Comparison of ENCODE assay signal across 1 cellular context in the genomic region with DNA sequence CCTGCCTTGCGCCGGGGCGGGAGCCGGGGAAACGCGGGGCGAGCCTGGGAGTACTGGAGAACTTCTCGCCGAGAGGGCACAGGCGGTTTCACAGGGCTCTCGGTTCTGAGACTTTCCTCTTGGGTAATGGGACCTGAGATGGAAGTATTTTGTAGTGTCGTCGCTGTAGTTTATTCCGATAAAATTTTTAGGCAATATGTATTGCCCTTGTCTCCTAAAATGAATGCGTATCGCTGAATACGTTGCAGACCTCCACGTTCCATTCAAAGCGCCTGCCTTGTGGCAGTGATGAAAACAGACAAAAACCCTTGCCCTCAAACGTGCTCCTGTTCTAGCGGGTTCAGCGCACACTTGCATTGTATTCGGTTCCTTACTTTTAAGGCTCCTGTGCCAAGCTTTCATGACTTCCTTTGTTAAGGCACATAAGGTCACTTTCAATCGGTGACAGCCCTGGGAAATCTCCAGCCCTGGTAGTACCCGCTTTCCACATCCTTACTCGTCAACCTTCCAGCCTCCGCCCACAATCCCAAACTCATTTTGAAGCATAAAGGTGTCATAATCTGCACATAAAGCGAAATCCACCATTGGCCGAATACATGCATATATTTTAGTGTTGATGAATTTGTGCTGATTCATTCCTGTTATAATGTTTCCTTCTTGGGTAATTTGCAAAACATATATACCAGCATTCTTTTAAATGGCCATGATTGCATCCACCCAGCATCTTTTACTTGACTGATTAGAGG.
TF ChIP-seq lines count a peak whose summit lies in the region.

No MANE protein-coding gene starts in this region.

TF ChIP-seq in HepG2, 621 proteins besides CTCF, POLR2A, EP300 and RAD21 (continued from another document and continues in another):
- TF ChIP-seq, protein P1, sequence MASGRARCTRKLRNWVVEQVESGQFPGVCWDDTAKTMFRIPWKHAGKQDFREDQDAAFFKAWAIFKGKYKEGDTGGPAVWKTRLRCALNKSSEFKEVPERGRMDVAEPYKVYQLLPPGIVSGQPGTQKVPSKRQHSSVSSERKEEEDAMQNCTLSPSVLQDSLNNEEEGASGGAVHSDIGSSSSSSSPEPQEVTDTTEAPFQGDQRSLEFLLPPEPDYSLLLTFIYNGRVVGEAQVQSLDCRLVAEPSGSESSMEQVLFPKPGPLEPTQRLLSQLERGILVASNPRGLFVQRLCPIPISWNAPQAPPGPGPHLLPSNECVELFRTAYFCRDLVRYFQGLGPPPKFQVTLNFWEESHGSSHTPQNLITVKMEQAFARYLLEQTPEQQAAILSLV (CRISPR knock-in tag; IDR thresholded peaks at IDR 0.05; ENCODE audit: borderline replicate concordance) = no peak
- TF ChIP-seq LCORL (IDR thresholded peaks at IDR 0.05) = no peak
- no peak for TF ChIP-seq LCORL (CRISPR knock-in tag; IDR thresholded peaks at IDR 0.05)
- no peak for TF ChIP-seq SALL2 (CRISPR knock-in tag; IDR thresholded peaks at IDR 0.05)
- no peak for TF ChIP-seq TCF7 (IDR thresholded peaks at IDR 0.05; ENCODE audit: low read depth)
- no peak for TF ChIP-seq ZNF326 (CRISPR knock-in tag; IDR thresholded peaks at IDR 0.05; ENCODE audit: borderline replicate concordance)
- no peak for TF ChIP-seq SATB2 (CRISPR knock-in tag; IDR thresholded peaks at IDR 0.05)
- TF ChIP-seq DRAP1 (CRISPR knock-in tag; IDR thresholded peaks at IDR 0.05) = no peak
- TF ChIP-seq ZNF749 (CRISPR knock-in tag; IDR thresholded peaks at IDR 0.05; ENCODE audit: borderline replicate concordance) = no peak
- no peak for TF ChIP-seq ZNF589 (CRISPR knock-in tag; conservative IDR thresholded peaks at IDR 0.05)
- TF ChIP-seq ZNF75D (CRISPR knock-in tag; IDR thresholded peaks at IDR 0.05; ENCODE audit: borderline replicate concordance) = no peak
- no peak for TF ChIP-seq AHR (CRISPR knock-in tag; IDR thresholded peaks at IDR 0.05)
- no peak for TF ChIP-seq MLLT10 (CRISPR knock-in tag; IDR thresholded peaks at IDR 0.05)
- no peak for TF ChIP-seq SPEN (CRISPR knock-in tag; IDR thresholded peaks at IDR 0.05; ENCODE audit: low read depth)
- 0 out of 2 replicates have a peak, but pooled peaks have one; percentile 17 for TF ChIP-seq ZNF510 (CRISPR knock-in tag; IDR thresholded peaks at IDR 0.05; ENCODE audit: low read depth)
- TF ChIP-seq, protein P2, sequence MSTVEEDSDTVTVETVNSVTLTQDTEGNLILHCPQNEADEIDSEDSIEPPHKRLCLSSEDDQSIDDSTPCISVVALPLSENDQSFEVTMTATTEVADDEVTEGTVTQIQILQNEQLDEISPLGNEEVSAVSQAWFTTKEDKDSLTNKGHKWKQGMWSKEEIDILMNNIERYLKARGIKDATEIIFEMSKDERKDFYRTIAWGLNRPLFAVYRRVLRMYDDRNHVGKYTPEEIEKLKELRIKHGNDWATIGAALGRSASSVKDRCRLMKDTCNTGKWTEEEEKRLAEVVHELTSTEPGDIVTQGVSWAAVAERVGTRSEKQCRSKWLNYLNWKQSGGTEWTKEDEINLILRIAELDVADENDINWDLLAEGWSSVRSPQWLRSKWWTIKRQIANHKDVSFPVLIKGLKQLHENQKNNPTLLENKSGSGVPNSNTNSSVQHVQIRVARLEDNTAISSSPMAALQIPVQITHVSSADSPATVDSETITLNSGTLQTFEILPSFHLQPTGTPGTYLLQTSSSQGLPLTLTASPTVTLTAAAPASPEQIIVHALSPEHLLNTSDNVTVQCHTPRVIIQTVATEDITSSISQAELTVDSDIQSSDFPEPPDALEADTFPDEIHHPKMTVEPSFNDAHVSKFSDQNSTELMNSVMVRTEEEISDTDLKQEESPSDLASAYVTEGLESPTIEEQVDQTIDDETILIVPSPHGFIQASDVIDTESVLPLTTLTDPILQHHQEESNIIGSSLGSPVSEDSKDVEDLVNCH (CRISPR knock-in tag; IDR thresholded peaks at IDR 0.05) = 0 out of 2 replicates have a peak, but pooled peaks have one; percentile 80
- TF ChIP-seq ZFP41 (CRISPR knock-in tag; IDR thresholded peaks at IDR 0.05; ENCODE audit: borderline replicate concordance) = no peak
- TF ChIP-seq ZNF616 (CRISPR knock-in tag; IDR thresholded peaks at IDR 0.05; ENCODE audit: low read depth) = peak; percentile 5; the same call in 1 of the 2 replicates
- TF ChIP-seq JUN (CRISPR knock-in tag; IDR thresholded peaks at IDR 0.05) = no peak
- no peak for TF ChIP-seq ELF4 (CRISPR knock-in tag; IDR thresholded peaks at IDR 0.05; ENCODE audit: borderline replicate concordance)
- TF ChIP-seq FOXA3 (CRISPR knock-in tag; IDR thresholded peaks at IDR 0.05) = no peak
- TF ChIP-seq, protein P3, sequence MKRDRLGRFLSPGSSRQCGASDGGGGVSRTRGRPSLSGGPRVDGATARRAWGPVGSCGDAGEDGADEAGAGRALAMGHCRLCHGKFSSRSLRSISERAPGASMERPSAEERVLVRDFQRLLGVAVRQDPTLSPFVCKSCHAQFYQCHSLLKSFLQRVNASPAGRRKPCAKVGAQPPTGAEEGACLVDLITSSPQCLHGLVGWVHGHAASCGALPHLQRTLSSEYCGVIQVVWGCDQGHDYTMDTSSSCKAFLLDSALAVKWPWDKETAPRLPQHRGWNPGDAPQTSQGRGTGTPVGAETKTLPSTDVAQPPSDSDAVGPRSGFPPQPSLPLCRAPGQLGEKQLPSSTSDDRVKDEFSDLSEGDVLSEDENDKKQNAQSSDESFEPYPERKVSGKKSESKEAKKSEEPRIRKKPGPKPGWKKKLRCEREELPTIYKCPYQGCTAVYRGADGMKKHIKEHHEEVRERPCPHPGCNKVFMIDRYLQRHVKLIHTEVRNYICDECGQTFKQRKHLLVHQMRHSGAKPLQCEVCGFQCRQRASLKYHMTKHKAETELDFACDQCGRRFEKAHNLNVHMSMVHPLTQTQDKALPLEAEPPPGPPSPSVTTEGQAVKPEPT (CRISPR knock-in tag; IDR thresholded peaks at IDR 0.05; ENCODE audit: low read depth) = no peak
- no peak for TF ChIP-seq IKZF1 (IDR thresholded peaks at IDR 0.05)
- no peak for TF ChIP-seq NFRKB (IDR thresholded peaks at IDR 0.05)
- no peak for TF ChIP-seq HNRNPLL (IDR thresholded peaks at IDR 0.05; ENCODE audit: low read depth, low read length, poor library complexity, severe bottlenecking)
- TF ChIP-seq ZFY (CRISPR knock-in tag; IDR thresholded peaks at IDR 0.05) = 0 out of 2 replicates have a peak, but pooled peaks have one; percentile 10
- TF ChIP-seq MAFF (IDR thresholded peaks at IDR 0.05; ENCODE audit: low read depth, low read length) = peak; percentile 49; the same call in 1 of the 2 replicates
- 0 out of 2 replicates have a peak, but pooled peaks have one; percentile 1 for TF ChIP-seq ESRRA (CRISPR knock-in tag; IDR thresholded peaks at IDR 0.05; ENCODE audit: low read depth)
- 0 out of 2 replicates have a peak, but pooled peaks have one; percentile 8 for TF ChIP-seq FOXO4 (CRISPR knock-in tag; conservative IDR thresholded peaks at IDR 0.05)
- no peak for TF ChIP-seq ZNF280B (CRISPR knock-in tag; IDR thresholded peaks at IDR 0.05; ENCODE audit: borderline replicate concordance)
- no peak for TF ChIP-seq KDM5A (IDR thresholded peaks at IDR 0.05; ENCODE audit: borderline replicate concordance, low read length)
- TF ChIP-seq SP1 (IDR thresholded peaks at IDR 0.05) = no peak
- no peak for TF ChIP-seq SP1 (CRISPR knock-in tag; IDR thresholded peaks at IDR 0.05)
- no peak for TF ChIP-seq ZNF335 (CRISPR knock-in tag; IDR thresholded peaks at IDR 0.05)
- TF ChIP-seq, protein P4, sequence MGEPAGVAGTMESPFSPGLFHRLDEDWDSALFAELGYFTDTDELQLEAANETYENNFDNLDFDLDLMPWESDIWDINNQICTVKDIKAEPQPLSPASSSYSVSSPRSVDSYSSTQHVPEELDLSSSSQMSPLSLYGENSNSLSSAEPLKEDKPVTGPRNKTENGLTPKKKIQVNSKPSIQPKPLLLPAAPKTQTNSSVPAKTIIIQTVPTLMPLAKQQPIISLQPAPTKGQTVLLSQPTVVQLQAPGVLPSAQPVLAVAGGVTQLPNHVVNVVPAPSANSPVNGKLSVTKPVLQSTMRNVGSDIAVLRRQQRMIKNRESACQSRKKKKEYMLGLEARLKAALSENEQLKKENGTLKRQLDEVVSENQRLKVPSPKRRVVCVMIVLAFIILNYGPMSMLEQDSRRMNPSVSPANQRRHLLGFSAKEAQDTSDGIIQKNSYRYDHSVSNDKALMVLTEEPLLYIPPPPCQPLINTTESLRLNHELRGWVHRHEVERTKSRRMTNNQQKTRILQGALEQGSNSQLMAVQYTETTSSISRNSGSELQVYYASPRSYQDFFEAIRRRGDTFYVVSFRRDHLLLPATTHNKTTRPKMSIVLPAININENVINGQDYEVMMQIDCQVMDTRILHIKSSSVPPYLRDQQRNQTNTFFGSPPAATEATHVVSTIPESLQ (CRISPR knock-in tag; conservative IDR thresholded peaks at IDR 0.05) = no peak
- no peak for TF ChIP-seq HDAC6 (IDR thresholded peaks at IDR 0.05; ENCODE audit: low read depth, low read length)
- TF ChIP-seq HMG20A (CRISPR knock-in tag; IDR thresholded peaks at IDR 0.05; ENCODE audit: borderline replicate concordance) = no peak
- no peak for TF ChIP-seq ZNF367 (CRISPR knock-in tag; IDR thresholded peaks at IDR 0.05; ENCODE audit: borderline replicate concordance)
- no peak for TF ChIP-seq MLXIP (CRISPR knock-in tag; IDR thresholded peaks at IDR 0.05; ENCODE audit: borderline replicate concordance)
- no peak for TF ChIP-seq NFYB (CRISPR knock-in tag; IDR thresholded peaks at IDR 0.05)
- TF ChIP-seq ARNT2 (CRISPR knock-in tag; IDR thresholded peaks at IDR 0.05; ENCODE audit: low read depth) = no peak
- TF ChIP-seq ZNF761 (CRISPR knock-in tag; conservative IDR thresholded peaks at IDR 0.05) = no peak
- TF ChIP-seq FOXP1 (IDR thresholded peaks at IDR 0.05) = no peak
- TF ChIP-seq FOXP1 (CRISPR knock-in tag; IDR thresholded peaks at IDR 0.05) = no peak
- no peak for TF ChIP-seq DDIT3 (CRISPR knock-in tag; IDR thresholded peaks at IDR 0.05)
- TF ChIP-seq ZNF34 (CRISPR knock-in tag; IDR thresholded peaks at IDR 0.05; ENCODE audit: borderline replicate concordance) = no peak
- no peak; the same call in 1 of the 2 replicates for TF ChIP-seq ATF7-NPFF (CRISPR knock-in tag; IDR thresholded peaks at IDR 0.05; ENCODE audit: low read depth)
- no peak for TF ChIP-seq ZBTB3 (CRISPR knock-in tag; IDR thresholded peaks at IDR 0.05; ENCODE audit: borderline replicate concordance, low read depth)
- peak; percentile 4; the same call in 1 of the 2 replicates for TF ChIP-seq ELF3 (CRISPR knock-in tag; IDR thresholded peaks at IDR 0.05)
- TF ChIP-seq ZNF124 (CRISPR knock-in tag; IDR thresholded peaks at IDR 0.05) = no peak
- no peak for TF ChIP-seq MAFG (CRISPR knock-in tag; IDR thresholded peaks at IDR 0.05)
- TF ChIP-seq DR1 (CRISPR knock-in tag; IDR thresholded peaks at IDR 0.05) = no peak
- no peak for TF ChIP-seq ZGPAT (CRISPR knock-in tag; IDR thresholded peaks at IDR 0.05)
